ENCODE assay signal across 8 cellular contexts in the genomic region with DNA sequence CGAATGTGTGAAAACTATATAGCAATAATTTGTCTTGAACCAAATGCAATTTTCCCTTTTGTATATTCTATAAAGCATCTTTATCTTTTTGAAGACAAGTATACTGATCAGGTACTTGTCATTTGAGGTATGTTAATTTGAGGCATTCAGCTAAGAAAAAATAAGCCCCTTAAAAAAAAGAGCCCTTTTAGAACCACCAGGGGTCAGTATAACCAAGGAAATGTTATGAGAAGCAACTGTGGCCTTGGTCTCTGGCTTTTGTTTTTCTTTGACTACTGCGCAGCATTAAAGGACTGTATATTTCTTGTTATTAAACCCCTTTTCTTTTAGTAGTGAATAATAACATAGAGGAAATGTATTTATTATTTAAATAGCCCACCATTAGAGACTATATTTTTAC. TPM values are rescaled to one million over a fixed set of nuclear protein-coding genes. Genes with fewer than 3 reads are reported as not detected.
A peak's percentile ranks its signal among the peaks of the same experiment; 100 is the strongest.
DNase-seq lines count a peak whose midpoint lies in the region; ATAC-seq, FAIRE-seq and TF ChIP-seq lines count a peak whose summit lies in the region.

No MANE protein-coding gene starts in this region.

- WGBS in testis, 2 donors, result 53 to 60% methylated on average over 2 of the region's 2 CpGs

- H3K36me3 Mint-ChIP-seq in brain, result no peaks in the 10 kb centered on the region

- no peak overlapping the region for H3K4me2 ChIP-seq in keratinocyte (ENCODE audit: control insufficient read depth, extremely low read depth, insufficient read depth, low read depth, low read length)

- H3K9me3 Mint-ChIP-seq in brain, result no peaks in the 10 kb centered on the region

- H3K4me3 Mint-ChIP-seq in brain, result no peak overlapping the region

- no peaks in the 10 kb centered on the region for H3K27me3 ChIP-seq in keratinocyte (ENCODE audit: control insufficient read depth, extremely low read depth, insufficient read depth, low read length)
- H3K27me3 ChIP-seq in testis, result no peaks in the 10 kb centered on the region

- H3K27me3 Mint-ChIP-seq in brain, result no peaks in the 10 kb centered on the region

- FAIRE-seq in keratinocyte (lab: Jason Lieb, UNC), result no peak

- H3K27ac ChIP-seq in keratinocyte (ENCODE audit: control insufficient read depth, insufficient read depth, low read length) (no peak overlapping the region), testis (no peak overlapping the region)

- no peak for TF ChIP-seq POLR2A in testis (IDR thresholded peaks at IDR 0.05)

- H4K20me1 ChIP-seq in keratinocyte (ENCODE audit: control insufficient read depth, extremely low read depth, insufficient read depth, low read length), result no peaks in the 10 kb centered on the region

- H3K9me1 ChIP-seq in keratinocyte (ENCODE audit: control insufficient read depth, extremely low read depth, insufficient read depth, low read length), result no peaks in the 10 kb centered on the region

- no peak overlapping the region for H3K4me3 ChIP-seq in keratinocyte (ENCODE audit: control insufficient read depth in 2 of 3, extremely low read depth in 1 of 3, insufficient read depth in 2 of 3, low read depth in 1 of 3, low read length in 3 of 3)
- H3K4me3 ChIP-seq in testis, result no peak overlapping the region

- no peaks in the 10 kb centered on the region for H3K4me1 Mint-ChIP-seq in brain

- dilution Hi-C loops in keratinocyte (cut with MboI; ENCODE audit: extremely low pct_ligation_motif_present, low sequenced_read_pairs), result no loop called here

- TF ChIP-seq CTCF in brain (conservative IDR thresholded peaks at IDR 0.05) (peak; percentile 86 to 90), keratinocyte (optimal IDR thresholded peaks at IDR 0.05 in 1 of 3, IDR thresholded peaks at IDR 0.05 in 1 of 3, conservative IDR thresholded peaks at IDR 0.05 in 1 of 3; ENCODE audit: extremely low read depth in 1 of 3, insufficient read depth in 2 of 3, low read length in 3 of 3) (peak in 2 of 3 experiments; percentile 60 to 64), testis (IDR thresholded peaks at IDR 0.05) (peak; percentile 57 to 82 (median 68))

- intact Hi-C loops in testis (cut with DNase I; ENCODE audit: low total_unique reads), result loop anchor here (10.0 kb wide), 1 partner anchor 64 kb away; no protein-coding TSS in a partner anchor

- H3K4me1 ChIP-seq in keratinocyte (ENCODE audit: control insufficient read depth, extremely low read depth, insufficient read depth, low read length), result no peaks in the 10 kb centered on the region
- no peaks in the 10 kb centered on the region for H3K4me1 ChIP-seq in testis

- H3K9me3 ChIP-seq in keratinocyte (ENCODE audit: control insufficient read depth, low read depth, low read length) (no peaks in the 10 kb centered on the region), testis (no peaks in the 10 kb centered on the region)

- peak; percentile 79 for DNase-seq in CD1c-positive myeloid dendritic cell (ENCODE audit: extremely low spot score)
- peak; percentile 48 to 77 for DNase-seq in NCI-H526 (lab: John Stamatoyannopoulos, UW)
- DNase-seq in keratinocyte (ENCODE audit: low read depth, low spot score), result no peak
- no peak for DNase-seq in testis
- no peak for DNase-seq in activated CD4-positive, alpha-beta T cell treated with anti-CD3 and anti-CD28 coated beads, Interleukin-2, amount 50 U/mL, for 4 hours

- H3K36me3 ChIP-seq in keratinocyte (ENCODE audit: control insufficient read depth in 2 of 2, extremely low read depth in 1 of 2, insufficient read depth in 2 of 2, low read length in 2 of 2) (peaks cover 7 to 14% of the 10 kb centered on the region in 2 experiments), testis (ENCODE audit: low read depth, missing control alignments) (no peaks in the 10 kb centered on the region)

- ATAC-seq in GM18868 (IDR thresholded peaks at IDR 0.05; ENCODE audit: unreplicated experiment) (peak; percentile 66), HG03354 (IDR thresholded peaks at IDR 0.05; ENCODE audit: poor library complexity, severe bottlenecking, unreplicated experiment) (peak; percentile 81)

- no peak overlapping the region for H2AFZ ChIP-seq in keratinocyte (ENCODE audit: control insufficient read depth, low read length)

- H3K9ac ChIP-seq in keratinocyte (ENCODE audit: control insufficient read depth, extremely low read depth, insufficient read depth, low read length), result no peak overlapping the region

- no peak overlapping the region for H3K27ac Mint-ChIP-seq in brain

- no peaks in the 10 kb centered on the region for H3K79me2 ChIP-seq in keratinocyte (ENCODE audit: control insufficient read depth, insufficient read depth, low read length)

RNA-seq across cellular contexts. Expression of a gene that starts 43.1 kb away (rescaled TPM):
- polyA plus RNA-seq in brain (ENCODE audit: insufficient read depth, low read depth, low replicate concordance), result 0.97 TPM
- 43.8 to 66.1 TPM (median 58.2 TPM) in 3 replicates for polyA plus RNA-seq in keratinocyte
- polyA plus RNA-seq in keratinocyte (2011; ENCODE audit: low read depth), result 14.2 TPM
- polyA plus RNA-seq in keratinocyte (2011; cell fraction: cytosol; rRNA removed), result 9.5 and 18.3 TPM in 2 replicates
- 75.2 and 95.5 TPM in 2 replicates for polyA plus RNA-seq in keratinocyte (2011; cell fraction: nucleus; rRNA removed)
- polyA plus RNA-seq in keratinocyte (2012; ENCODE audit: low replicate concordance), result 20.4 and 34.9 TPM in 2 replicates
- polyA minus RNA-seq in keratinocyte, result 13.0 to 76.8 TPM (median 73.8 TPM) in 3 replicates
- polyA minus RNA-seq in keratinocyte (2011; cell fraction: cytosol; rRNA and poly(A)+ RNA removed), result 29.4 TPM
- polyA minus RNA-seq in keratinocyte (2011; cell fraction: nucleus; rRNA and poly(A)+ RNA removed), result 151 and 289 TPM in 2 replicates
- 1 to 10 TPM; 4.0 to 5.4 TPM for total RNA-seq in testis
- 7.0 TPM for polyA plus RNA-seq in testis (ENCODE audit: insufficient read depth, low read depth, low replicate concordance)

Comparison
In these comparisons a context has a peak if more than half of its experiments do, and no peak if none do; other contexts are left out.
1. DNase-seq: peak in CD1c-positive myeloid dendritic cell (single experiment) and NCI-H526 (2 of 2); none in keratinocyte (single experiment), testis (single experiment) and activated CD4-positive, alpha-beta T cell treated with anti-CD3 and anti-CD28 coated beads, Interleukin-2, amount 50 U/mL, for 4 hours (0 of 2).
2. Peak in every context shown above with its lines, with median percentiles within 50 percentile points of each other: CTCF ChIP-seq.